ENCODE assay signal across 11 cellular contexts in the genomic region with DNA sequence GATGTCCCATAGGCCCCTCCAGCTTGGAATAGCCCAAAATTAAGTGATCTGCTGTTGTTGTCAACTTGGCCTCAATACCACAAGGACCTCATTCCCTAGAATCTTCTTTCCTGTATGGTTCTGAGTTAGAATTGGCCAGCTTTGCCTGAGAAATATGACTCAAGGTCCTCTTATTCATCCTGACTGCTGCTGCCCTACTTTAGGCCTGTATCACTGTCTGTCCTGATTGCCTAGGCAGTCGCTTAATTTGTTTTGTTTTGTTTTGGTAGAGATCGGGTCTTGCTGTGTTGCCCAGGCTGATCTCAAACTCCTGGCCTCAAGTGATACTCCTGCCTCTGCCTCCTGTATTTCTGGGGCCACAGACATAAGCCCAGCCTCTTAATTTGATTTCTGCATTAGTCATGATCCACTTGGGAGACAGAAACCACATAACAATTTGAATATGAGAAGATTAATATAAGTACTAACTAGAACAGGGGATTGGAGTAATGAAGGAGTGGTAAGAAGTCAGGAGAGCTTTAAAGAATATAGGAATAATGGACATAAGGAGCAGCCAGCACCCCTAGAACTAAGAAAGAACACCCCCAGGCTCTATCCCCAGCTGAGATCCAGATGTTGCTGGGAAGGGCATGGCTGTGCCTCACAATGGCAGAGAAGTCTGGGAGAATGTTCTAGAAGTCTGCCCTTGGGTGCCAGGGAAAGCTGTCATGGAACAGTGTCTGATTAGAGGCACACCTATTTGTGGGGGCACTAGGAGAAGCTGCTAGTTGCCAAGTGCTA. TPM values are rescaled to one million over a fixed set of nuclear protein-coding genes. Genes with fewer than 3 reads are reported as not detected.
DNase-seq lines count a peak whose midpoint lies in the region; ATAC-seq and TF ChIP-seq lines count a peak whose summit lies in the region.
"Had no signal": no experiment of that assay in that cellular context is flagged by ENCODE, and none has a peak within 500 bp of the region (broad histone marks: within the 10 kb centered on the region; RNA-seq: fewer than 3 reads in every experiment).

No MANE protein-coding gene starts in this region.

- no peak overlapping the region for H3K27ac ChIP-seq in KMS-11
- no peak overlapping the region for H3K27ac ChIP-seq in brain microvascular endothelial cell
- no peak overlapping the region for H3K27ac ChIP-seq in endodermal cell (ENCODE audit: low read depth, low read length)

- H3K4me3 ChIP-seq in KMS-11 (IDR thresholded peaks at IDR 0.05; ENCODE audit: insufficient read depth, low read depth, low read length) (no peak overlapping the region), brain microvascular endothelial cell (ENCODE audit: low read depth, low read length) (no peak overlapping the region), endodermal cell (ENCODE audit: low read length) (no peak overlapping the region)

- H3K27ac Mint-ChIP-seq in activated CD4-positive, alpha-beta T cell treated with anti-CD3 and anti-CD28 coated beads, Interleukin-2, amount 10 ng/mL, durations not matched to agents 24 days and 14 days, result peak overlapping the region; percentile 59
- H3K27ac Mint-ChIP-seq in stimulated activated memory B cell treated with anti-CD40 and anti-IgM and Interleukin-4, amounts not matched to agents 10 μg/mL and 1 μg/mL and 100 μg/mL, for 72 hours, result peak overlapping the region; percentile 58
- no peak overlapping the region for H3K27ac Mint-ChIP-seq in endodermal cell

- no peak for ATAC-seq in stimulated activated memory B cell treated with anti-CD40 and anti-IgM and Interleukin-4, amounts not matched to agents 10 μg/mL and 1 μg/mL and 100 μg/mL, for 72 hours
- no peak for ATAC-seq in HG03097 (IDR thresholded peaks at IDR 0.05; ENCODE audit: low FRiP score, unreplicated experiment)

- H3K4me1 ChIP-seq in KMS-11 (ENCODE audit: low read depth, poor library complexity, severe bottlenecking) (peaks cover 15% of the 10 kb centered on the region), endodermal cell (ENCODE audit: control insufficient read depth, insufficient read depth, low read length) (no peaks in the 10 kb centered on the region)

- H3K36me3 ChIP-seq in KMS-11 (ENCODE audit: insufficient read depth) (no peaks in the 10 kb centered on the region), brain microvascular endothelial cell (replicated peaks) (no peaks in the 10 kb centered on the region), endodermal cell (ENCODE audit: control insufficient read depth, insufficient read depth, low read length) (no peaks in the 10 kb centered on the region)

- peaks cover 19% of the 10 kb centered on the region for H3K4me1 Mint-ChIP-seq in activated CD4-positive, alpha-beta T cell treated with anti-CD3 and anti-CD28 coated beads, Interleukin-2, amount 10 ng/mL, durations not matched to agents 24 days and 14 days
- H3K4me1 Mint-ChIP-seq in stimulated activated memory B cell treated with anti-CD40 and anti-IgM and Interleukin-4, amounts not matched to agents 10 μg/mL and 1 μg/mL and 100 μg/mL, for 72 hours, result peaks cover 24% of the 10 kb centered on the region
- H3K4me1 Mint-ChIP-seq in endodermal cell, result no peaks in the 10 kb centered on the region

- H3K9ac ChIP-seq in KMS-11 (no peak overlapping the region), endodermal cell (ENCODE audit: extremely low read depth, low read length, poor library complexity, severe bottlenecking) (no peak overlapping the region)

- TF ChIP-seq CTCF in KMS-11 (conservative IDR thresholded peaks at IDR 0.05; ENCODE audit: low read depth, low read length) (no peak), brain microvascular endothelial cell (IDR thresholded peaks at IDR 0.05; ENCODE audit: low read depth, low read length, missing control alignments) (no peak), endodermal cell (conservative IDR thresholded peaks at IDR 0.05) (no peak)

- H3K9me3 ChIP-seq in endodermal cell (ENCODE audit: control insufficient read depth, low read length), result no peaks in the 10 kb centered on the region

- H3K79me2 ChIP-seq in KMS-11 (ENCODE audit: insufficient read depth, low read depth), result no peaks in the 10 kb centered on the region

- in situ Hi-C loops in brain microvascular endothelial cell (cut with HindIII; ENCODE audit: low pct_ligation_motif_present, low sequenced_read_pairs), result no loop called here

- peak overlapping the region; percentile 21; the same call in 1 of the 2 replicates for H2AFZ ChIP-seq in KMS-11 (ENCODE audit: low read depth)

- peak overlapping the region; percentile 23 for H3K4me2 ChIP-seq in KMS-11

- WGBS in endodermal cell (ENCODE audit: insufficient coverage in 1 of 2, insufficient read length in 1 of 2), 2 experiments, result 94 to 95% methylated on average over 2 of the region's 2 CpGs

- intact Hi-C loops in activated CD4-positive, alpha-beta T cell treated with anti-CD3 and anti-CD28 coated beads, Interleukin-2, amount 10 ng/mL, durations not matched to agents 24 days and 14 days (cut with micrococcal nuclease), result loop anchor here (1.0 to 10.0 kb wide), 7 partner anchors 42 to 314 kb away; partner anchors contain the start of genes TMEM268 and WHRN

- H3K4me3 Mint-ChIP-seq in activated CD4-positive, alpha-beta T cell treated with anti-CD3 and anti-CD28 coated beads, Interleukin-2, amount 10 ng/mL, durations not matched to agents 24 days and 14 days, result peak overlapping the region; percentile 4
- H3K4me3 Mint-ChIP-seq in stimulated activated memory B cell treated with anti-CD40 and anti-IgM and Interleukin-4, amounts not matched to agents 10 μg/mL and 1 μg/mL and 100 μg/mL, for 72 hours, result no peak overlapping the region
- H3K4me3 Mint-ChIP-seq in endodermal cell, result no peak overlapping the region

- no peaks in the 10 kb centered on the region for H3K27me3 Mint-ChIP-seq in activated CD4-positive, alpha-beta T cell treated with anti-CD3 and anti-CD28 coated beads, Interleukin-2, amount 10 ng/mL, durations not matched to agents 24 days and 14 days
- H3K27me3 Mint-ChIP-seq in stimulated activated memory B cell treated with anti-CD40 and anti-IgM and Interleukin-4, amounts not matched to agents 10 μg/mL and 1 μg/mL and 100 μg/mL, for 72 hours, result no peaks in the 10 kb centered on the region
- no peaks in the 10 kb centered on the region for H3K27me3 Mint-ChIP-seq in endodermal cell (ENCODE audit: insufficient read depth)

- no peak for DNase-seq in activated CD4-positive, alpha-beta T cell treated with anti-CD3 and anti-CD28 coated beads, Interleukin-2, amount 10 ng/mL, durations not matched to agents 24 days and 14 days
- no peak for DNase-seq in activated CD4-positive, alpha-beta T cell treated with anti-CD3 and anti-CD28 coated beads, Interleukin-2, amount 50 U/mL, for 1 hour
- DNase-seq in brain microvascular endothelial cell (peak; percentile 22), endodermal cell (no peak), NCI-H187 (lab: John Stamatoyannopoulos, UW) (no peak)
- DNase-seq: NCI-H446 treated with DMSO at 0.1 percent for 48 hours had no signal

- H3K9me3 Mint-ChIP-seq in activated CD4-positive, alpha-beta T cell treated with anti-CD3 and anti-CD28 coated beads, Interleukin-2, amount 10 ng/mL, durations not matched to agents 24 days and 14 days, result no peaks in the 10 kb centered on the region
- H3K9me3 Mint-ChIP-seq in stimulated activated memory B cell treated with anti-CD40 and anti-IgM and Interleukin-4, amounts not matched to agents 10 μg/mL and 1 μg/mL and 100 μg/mL, for 72 hours, result no peaks in the 10 kb centered on the region
- no peaks in the 10 kb centered on the region for H3K9me3 Mint-ChIP-seq in endodermal cell

- no peaks in the 10 kb centered on the region for H4K20me1 ChIP-seq in KMS-11 (ENCODE audit: insufficient read depth)

- peaks cover 17% of the 10 kb centered on the region for H3K36me3 Mint-ChIP-seq in activated CD4-positive, alpha-beta T cell treated with anti-CD3 and anti-CD28 coated beads, Interleukin-2, amount 10 ng/mL, durations not matched to agents 24 days and 14 days (ENCODE audit: low read depth)
- H3K36me3 Mint-ChIP-seq in stimulated activated memory B cell treated with anti-CD40 and anti-IgM and Interleukin-4, amounts not matched to agents 10 μg/mL and 1 μg/mL and 100 μg/mL, for 72 hours, result peaks cover 44% of the 10 kb centered on the region
- no peaks in the 10 kb centered on the region for H3K36me3 Mint-ChIP-seq in endodermal cell (ENCODE audit: low read depth)

- H3K27me3 ChIP-seq in KMS-11 (ENCODE audit: insufficient read depth, low read depth) (no peaks in the 10 kb centered on the region), brain microvascular endothelial cell (replicated peaks) (no peaks in the 10 kb centered on the region), endodermal cell (ENCODE audit: control insufficient read depth, insufficient read depth, low read length, poor library complexity, severe bottlenecking) (no peaks in the 10 kb centered on the region)

RNA-seq across cellular contexts. Expression of gene TEX53, which starts 4.6 kb away (rescaled TPM):
- not detected in 2 replicates for total RNA-seq in activated CD4-positive, alpha-beta T cell treated with anti-CD3 and anti-CD28 coated beads, Interleukin-2, amount 10 ng/mL, durations not matched to agents 24 days and 14 days
- total RNA-seq in endodermal cell, result not detected
- polyA plus RNA-seq in endodermal cell (2013, experiment 1 of 2), result not detected
- not detected for polyA plus RNA-seq in endodermal cell (2013, experiment 2 of 2)
- total RNA-seq: kidney epithelial cell, ureter had no signal

RNA-seq across cellular contexts. Expression of gene TEX48, which starts 29.0 kb away (rescaled TPM):
- total RNA-seq in activated CD4-positive, alpha-beta T cell treated with anti-CD3 and anti-CD28 coated beads, Interleukin-2, amount 10 ng/mL, durations not matched to agents 24 days and 14 days, result 0.52 and 0.56 TPM in 2 replicates
- not detected for total RNA-seq in endodermal cell
- not detected for polyA plus RNA-seq in endodermal cell (2013, experiment 1 of 2)
- not detected for polyA plus RNA-seq in endodermal cell (2013, experiment 2 of 2)
- total RNA-seq: kidney epithelial cell, ureter had no signal

RNA-seq across cellular contexts. Expression of gene TMEM268, which starts 41.9 kb away (rescaled TPM):
- total RNA-seq in activated CD4-positive, alpha-beta T cell treated with anti-CD3 and anti-CD28 coated beads, Interleukin-2, amount 10 ng/mL, durations not matched to agents 24 days and 14 days, result 24.6 and 27.2 TPM in 2 replicates
- total RNA-seq in endodermal cell, result 1 to 10 TPM; 6.8 to 8.2 TPM
- 6.9 TPM for polyA plus RNA-seq in endodermal cell (2013, experiment 1 of 2)
- 5.4 TPM for polyA plus RNA-seq in endodermal cell (2013, experiment 2 of 2)
